In genomic region chr11:70567680-70568503, GRCh38 we compare ENCODE assay signal across 9 cellular contexts.
DNase-seq lines count a peak whose midpoint lies in the region; TF ChIP-seq lines count a peak whose summit lies in the region.
"Had no signal": no experiment of that assay in that cellular context is flagged by ENCODE, and none has a peak within 500 bp of the region (broad histone marks: within the 10 kb centered on the region; RNA-seq: fewer than 3 reads in every experiment).

No MANE protein-coding gene starts in this region.

- no peak for TF ChIP-seq CTCF in MCF 10A (IDR thresholded peaks at IDR 0.05; ENCODE audit: unreplicated experiment)

- H3K36me3 Mint-ChIP-seq in MCF 10A (ENCODE audit: insufficient read depth, unreplicated experiment): peaks cover 7% of the 10 kb centered on the region
- no peaks in the 10 kb centered on the region for H3K36me3 Mint-ChIP-seq in immature natural killer cell

- peak overlapping the region; percentile 21 for H3K4me3 Mint-ChIP-seq in MCF 10A (ENCODE audit: unreplicated experiment)
- H3K4me3 Mint-ChIP-seq in immature natural killer cell: peak overlapping the region in 1 of 5 donors; percentile 5
- H3K4me3 Mint-ChIP-seq: T-helper 1 cell treated with Interleukin-12 subunit alpha and Interleukin-12 subunit beta and Interleukin-4 antibody, amounts not matched to agents 30 μg/mL and 1 μg/mL, for 36 hours had no signal

- H3K27ac Mint-ChIP-seq in MCF 10A (ENCODE audit: low read depth, unreplicated experiment): no peak overlapping the region
- H3K27ac Mint-ChIP-seq in immature natural killer cell: no peak overlapping the region
- H3K27ac Mint-ChIP-seq: T-helper 1 cell treated with Interleukin-12 subunit alpha and Interleukin-12 subunit beta and Interleukin-4 antibody, amounts not matched to agents 30 μg/mL and 1 μg/mL, for 36 hours had no signal

- intact Hi-C loops in MCF 10A (cut with micrococcal nuclease): no loop called here

- POLR2A ChIA-PET in MCF 10A (lab: Yijun Ruan, JAX): interaction anchor here (0.6 kb wide), 1 partner anchor 244 kb away, joined by 3 read pairs; no protein-coding TSS in a partner anchor

- H3K9me3 ChIP-seq in subcutaneous abdominal adipose tissue (ENCODE audit: control insufficient read depth in 5 of 5, low read length in 5 of 5): no peaks in the 10 kb centered on the region

- no peaks in the 10 kb centered on the region for H3K36me3 ChIP-seq in subcutaneous abdominal adipose tissue (ENCODE audit: control insufficient read depth in 5 of 5, insufficient read depth in 5 of 5, low read length in 5 of 5)

- BruUV-seq in MCF 10A (replicated peaks; lab: Mats Ljungman, UMichigan): no TSS peak

- H3K27ac ChIP-seq in subcutaneous abdominal adipose tissue (ENCODE audit: low read depth, low read length): peak overlapping the region; percentile 46

- H3K9me3 Mint-ChIP-seq in MCF 10A (ENCODE audit: unreplicated experiment) (peaks cover 36% of the 10 kb centered on the region), immature natural killer cell (peaks cover 0 to 2% (median 0%) of the 10 kb centered on the region in 6 donors)
- H3K9me3 Mint-ChIP-seq: T-helper 1 cell treated with Interleukin-12 subunit alpha and Interleukin-12 subunit beta and Interleukin-4 antibody, amounts not matched to agents 30 μg/mL and 1 μg/mL, for 36 hours had no signal

- CTCF ChIA-PET in MCF 10A (lab: Yijun Ruan, JAX): no interaction called here

- peak overlapping the region; percentile 45 to 76 (median 64) for H3K4me3 ChIP-seq in subcutaneous abdominal adipose tissue (ENCODE audit: low read depth in 1 of 5, low read length in 5 of 5)

- no peaks in the 10 kb centered on the region for H3K27me3 Mint-ChIP-seq in MCF 10A (ENCODE audit: insufficient read depth, unreplicated experiment)
- H3K27me3 Mint-ChIP-seq in immature natural killer cell (ENCODE audit: low read depth in 3 of 3): peaks cover 4 to 17% (median 6%) of the 10 kb centered on the region in 3 donors

- peaks cover 5 to 20% (median 16%) of the 10 kb centered on the region in 5 donors for H3K4me1 ChIP-seq in subcutaneous abdominal adipose tissue (ENCODE audit: control insufficient read depth in 5 of 5, insufficient read depth in 5 of 5, low read length in 5 of 5)

- H3K4me1 Mint-ChIP-seq in MCF 10A (ENCODE audit: insufficient read depth, unreplicated experiment) (no peaks in the 10 kb centered on the region), immature natural killer cell (peaks cover 0 to 2% of the 10 kb centered on the region in 2 donors)

- no peaks in the 10 kb centered on the region for H3K27me3 ChIP-seq in subcutaneous abdominal adipose tissue (ENCODE audit: control insufficient read depth in 5 of 5, insufficient read depth in 4 of 5, low read length in 5 of 5)

- DNase-seq in HT-29 (ENCODE audit: low spot score): peak; percentile 72
- peak; percentile 0 for DNase-seq in MCF 10A (ENCODE audit: unreplicated experiment)
- DNase-seq in islet precursor cell: peak; percentile 76
- no peak for DNase-seq in GM19238 (ENCODE audit: insufficient read length, low spot score)
- DNase-seq in immature natural killer cell: no peak
- no peak for DNase-seq in HK-2 (ENCODE audit: unreplicated experiment)
- no peak for DNase-seq in amniotic stem cell (lab: John Stamatoyannopoulos, UW)

- H3K9ac ChIP-seq in subcutaneous abdominal adipose tissue (ENCODE audit: low read length in 5 of 5): peak overlapping the region in 3 of 5 donors; percentile 2 to 71 (median 47)

Comparison
In these comparisons a context has a peak if more than half of its experiments do, and no peak if none do; other contexts are left out.
1. DNase-seq: peak in HT-29 (single experiment), MCF 10A (single experiment) and islet precursor cell (single experiment); none in GM19238 (single experiment), immature natural killer cell (0 of 3), HK-2 (single experiment) and amniotic stem cell (single experiment).